ENCODE assay signal across 18 cellular contexts in the genomic region with DNA sequence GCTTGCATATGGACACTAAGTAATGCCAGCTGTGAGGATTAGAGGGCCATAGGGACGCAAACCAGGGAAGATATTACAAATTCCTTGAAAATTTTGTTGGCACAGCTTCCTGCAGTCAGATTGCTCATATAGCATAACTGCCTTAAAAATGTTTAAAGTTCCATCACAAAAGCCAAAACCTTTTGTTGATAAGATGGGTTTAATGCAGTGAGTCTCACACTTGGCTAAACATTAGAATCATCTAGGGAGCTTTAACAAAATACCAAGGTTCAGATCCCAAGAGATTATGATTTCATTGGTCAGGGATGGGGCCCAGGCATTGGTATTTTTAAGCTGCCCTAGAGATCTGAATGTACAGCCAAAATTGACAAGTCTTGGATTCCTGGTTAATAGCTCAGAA.
DNase-seq lines count a peak whose midpoint lies in the region; ATAC-seq and TF ChIP-seq lines count a peak whose summit lies in the region.
"Had no signal": no experiment of that assay in that cellular context is flagged by ENCODE, and none has a peak within 500 bp of the region (broad histone marks: within the 10 kb centered on the region; RNA-seq: fewer than 3 reads in every experiment).

No MANE protein-coding gene starts in this region.

- no peaks in the 10 kb centered on the region for H3K36me3 ChIP-seq in upper lobe of left lung
- no peaks in the 10 kb centered on the region for H3K36me3 ChIP-seq in H7 (replicated peaks; ENCODE audit: control insufficient read depth, insufficient read depth, low read length)

- TF ChIP-seq CTCF in cardiac fibroblast (IDR thresholded peaks at IDR 0.05; ENCODE audit: low read depth, low read length) = no peak
- TF ChIP-seq CTCF in foreskin fibroblast (IDR thresholded peaks at IDR 0.05; ENCODE audit: low read depth, low read length) = no peak
- no peak for TF ChIP-seq CTCF in upper lobe of left lung (IDR thresholded peaks at IDR 0.05)

- H3K27me3 ChIP-seq in upper lobe of left lung = no peaks in the 10 kb centered on the region
- H3K27me3 ChIP-seq in H7 (ENCODE audit: control insufficient read depth, insufficient read depth, low read length) = no peaks in the 10 kb centered on the region

- TF ChIP-seq EP300 in upper lobe of left lung (IDR thresholded peaks at IDR 0.05) = no peak

- WGBS in upper lobe of left lung, 2 donors = 87 to 92% methylated on average over 1 of the region's 1 CpG

- ATAC-seq in upper lobe of left lung (ENCODE audit: low FRiP score in 2 of 2) = no peak
- ATAC-seq: GM23338, K562, PC-3, Right ventricle myocardium inferior had no signal

- no peak for TF ChIP-seq POLR2A in upper lobe of left lung (IDR thresholded peaks at IDR 0.05)

- no peaks in the 10 kb centered on the region for H3K9me3 ChIP-seq in upper lobe of left lung

- no peaks in the 10 kb centered on the region for H3K4me1 ChIP-seq in upper lobe of left lung

- DNase-seq in NCI-H82 (lab: John Stamatoyannopoulos, UW) (peak; percentile 3), NCI-H82 treated with DMSO at 0.1 percent for 48 hours (lab: John Stamatoyannopoulos, UW; ENCODE audit: unreplicated experiment) (no peak), cardiac fibroblast (ENCODE audit: low read depth in 2 of 2) (peak; percentile 21 to 96), foreskin fibroblast (peak; percentile 33 to 88), stromal cell of bone marrow (ENCODE audit: low read depth) (peak; percentile 83), upper lobe of left lung (no peak), H7 (no peak)
- no peak for DNase-seq in activated naive CD4-positive, alpha-beta T cell (lab: John Stamatoyannopoulos, UW)
- DNase-seq: NCI-H1048, NCI-H146, NCI-H226, NCI-H526, PC-3 had no signal

- no peak overlapping the region for H3K27ac ChIP-seq in upper lobe of left lung
- H3K27ac ChIP-seq: 22Rv1, C4-2B had no signal

- no peak overlapping the region for H3K4me3 ChIP-seq in cardiac fibroblast (replicated peaks in 1 of 2; ENCODE audit: low read depth in 2 of 2, low read length in 2 of 2)
- H3K4me3 ChIP-seq in foreskin fibroblast (ENCODE audit: low read depth in 1 of 2, low read length in 2 of 2) = no peak overlapping the region
- H3K4me3 ChIP-seq in upper lobe of left lung = no peak overlapping the region
- no peak overlapping the region for H3K4me3 ChIP-seq in H7 (ENCODE audit: insufficient read depth, low read depth, low read length)
- H3K4me3 ChIP-seq: GM23338, K562 had no signal

Comparison
In these comparisons a context has a peak if more than half of its experiments do, and no peak if none do; other contexts are left out.
1. DNase-seq: peak in NCI-H82 (single experiment), cardiac fibroblast (2 of 2), foreskin fibroblast (2 of 2) and stromal cell of bone marrow (single experiment); none in NCI-H82 treated with DMSO at 0.1 percent for 48 hours (single experiment), upper lobe of left lung (0 of 2), activated naive CD4-positive, alpha-beta T cell (0 of 4) and H7 (single experiment).